ENCODE assay signal across 8 cellular contexts in genomic region chr20:33653218-33653899, GRCh38. TPM values are rescaled to one million over a fixed set of nuclear protein-coding genes. Genes with fewer than 3 reads are reported as not detected.
A peak's percentile ranks its signal among the peaks of the same experiment; 100 is the strongest.
DNase-seq lines count a peak whose midpoint lies in the region; ATAC-seq and TF ChIP-seq lines count a peak whose summit lies in the region.

No MANE protein-coding gene starts in this region.

- TF ChIP-seq POLR2A in adrenal gland (IDR thresholded peaks at IDR 0.05): no peak

- H3K27ac ChIP-seq in DOHH2 (ENCODE audit: low read depth, low read length): no peak overlapping the region
- no peak overlapping the region for H3K27ac ChIP-seq in adrenal gland
- no peak overlapping the region for H3K27ac ChIP-seq in left ventricle myocardium inferior (replicated peaks)
- H3K27ac ChIP-seq in psoas muscle: no peak overlapping the region

- H3K36me3 ChIP-seq in DOHH2 (ENCODE audit: control insufficient read depth, low read length): no peaks in the 10 kb centered on the region; the same call in 1 of the 2 replicates
- H3K36me3 ChIP-seq in adrenal gland (replicated peaks in 1 of 2): peaks cover 0 to 15% of the 10 kb centered on the region in 2 donors
- peaks cover 18% of the 10 kb centered on the region for H3K36me3 ChIP-seq in left ventricle myocardium inferior
- peaks cover 0 to 29% of the 10 kb centered on the region in 2 donors for H3K36me3 ChIP-seq in psoas muscle (ENCODE audit: insufficient read depth in 1 of 2, low read depth in 1 of 2)

- no peaks in the 10 kb centered on the region for H3K4me1 ChIP-seq in DOHH2 (ENCODE audit: control insufficient read depth, low read length)
- peaks cover 0 to 14% of the 10 kb centered on the region in 2 donors for H3K4me1 ChIP-seq in adrenal gland (replicated peaks in 1 of 2)
- H3K4me1 ChIP-seq in left ventricle myocardium inferior: peaks cover 31% of the 10 kb centered on the region
- peaks cover 21% of the 10 kb centered on the region for H3K4me1 ChIP-seq in psoas muscle

- H3K27me3 ChIP-seq in DOHH2 (ENCODE audit: control insufficient read depth, low read length) (peaks cover 3% of the 10 kb centered on the region; the same call in 1 of the 2 replicates), adrenal gland (no peaks in the 10 kb centered on the region), left ventricle myocardium inferior (ENCODE audit: low read depth) (no peaks in the 10 kb centered on the region), psoas muscle (ENCODE audit: insufficient read depth in 3 of 3, low read length in 2 of 3) (no peaks in the 10 kb centered on the region)

- intact Hi-C loops in adrenal gland (cut with DNase I) (no loop called here), left ventricle myocardium inferior (cut with micrococcal nuclease) (no loop called here), psoas muscle (cut with DNase I) (loop anchor here (5.0 kb wide), 2 partner anchors 191 to 196 kb away; no protein-coding TSS in a partner anchor)

- H3K79me2 ChIP-seq in DOHH2 (ENCODE audit: control insufficient read depth, low read length): no peaks in the 10 kb centered on the region

- H3K9me3 ChIP-seq in DOHH2 (ENCODE audit: control insufficient read depth, insufficient read depth, low read length) (no peaks in the 10 kb centered on the region), adrenal gland (replicated peaks in 1 of 3) (no peaks in the 10 kb centered on the region), left ventricle myocardium inferior (replicated peaks) (no peaks in the 10 kb centered on the region), psoas muscle (no peaks in the 10 kb centered on the region)

- no peaks in the 10 kb centered on the region for H3K9me2 ChIP-seq in DOHH2 (replicated peaks; ENCODE audit: control insufficient read depth, low read length)

- no peak overlapping the region for H3K4me2 ChIP-seq in DOHH2 (ENCODE audit: low read length)

- no peaks in the 10 kb centered on the region for H4K20me1 ChIP-seq in DOHH2 (ENCODE audit: control insufficient read depth, insufficient read depth, low read depth, low read length)

- H3F3A ChIP-seq in DOHH2 (ENCODE audit: control insufficient read depth, insufficient read depth): no peaks in the 10 kb centered on the region; the same call in 1 of the 2 replicates

- peak; percentile 51 to 73 (median 62) for ATAC-seq in psoas muscle
- no peak for ATAC-seq in HG03460 (IDR thresholded peaks at IDR 0.05; ENCODE audit: unreplicated experiment)

- WGBS in adrenal gland, 4 donors: 31 to 44% (median 40%) methylated on average over 12 to 16 of the region's 16 CpGs
- WGBS in psoas muscle, 3 donors: 27 to 40% (median 28%) methylated on average over 16 of the region's 16 CpGs

- DNase-seq in Jurkat, Clone E6-1 (ENCODE audit: low read depth, low spot score): peak; percentile 39
- DNase-seq in OCI-M1 (lab: John Stamatoyannopoulos, UW): peak; percentile 73
- peak; percentile 60 to 86 (median 68) for DNase-seq in adrenal gland
- DNase-seq in left ventricle myocardium inferior: peak; percentile 47
- no peak for DNase-seq in psoas muscle
- no peak for DNase-seq in activated effector memory CD4-positive, alpha-beta T cell treated with Interleukin-2 at 50 U/mL for 16 hours

- peak; percentile 91 for TF ChIP-seq CTCF in DOHH2 (IDR thresholded peaks at IDR 0.05; ENCODE audit: low read depth, low read length, poor library complexity, severe bottlenecking)
- TF ChIP-seq CTCF in adrenal gland (IDR thresholded peaks at IDR 0.05): peak; percentile 58 to 85 (median 80)
- peak; percentile 81 for TF ChIP-seq CTCF in left ventricle myocardium inferior (IDR thresholded peaks at IDR 0.05; ENCODE audit: borderline replicate concordance)
- TF ChIP-seq CTCF in psoas muscle (IDR thresholded peaks at IDR 0.05): peak; percentile 68

- no peak overlapping the region for H3K4me3 ChIP-seq in DOHH2 (ENCODE audit: low read length)
- no peak overlapping the region for H3K4me3 ChIP-seq in Jurkat, Clone E6-1 (ENCODE audit: low read length)
- no peak overlapping the region for H3K4me3 ChIP-seq in adrenal gland
- H3K4me3 ChIP-seq in left ventricle myocardium inferior: no peak overlapping the region
- H3K4me3 ChIP-seq in psoas muscle: peak overlapping the region; percentile 15

RNA-seq across cellular contexts. Expression of gene C20orf144, which starts 8.8 kb away (rescaled TPM):
- polyA plus RNA-seq in Jurkat, Clone E6-1 (2012; ENCODE audit: insufficient read depth, insufficient read length): not detected
- under 1 TPM in 2 of 8 donors, not detected in 6; 0.14 to 0.32 TPM for total RNA-seq in adrenal gland
- polyA plus RNA-seq in adrenal gland: under 1 TPM in 2 of 3 donors, not detected in 1; 0.10 to 0.16 TPM
- total RNA-seq in left ventricle myocardium inferior: not detected
- not detected for total RNA-seq in psoas muscle
- under 1 TPM in 2 of 3 donors, not detected in 1; 0.05 to 0.08 TPM for polyA plus RNA-seq in psoas muscle

RNA-seq across cellular contexts. Expression of gene ACTL10, which starts 13.4 kb away (rescaled TPM):
- not detected for polyA plus RNA-seq in Jurkat, Clone E6-1 (2012; ENCODE audit: insufficient read depth, insufficient read length)
- total RNA-seq in adrenal gland (1 to 10 TPM in 4 of 8 donors, under 1 TPM in 4; 0.38 to 3.1 (median 0.93) TPM), left ventricle myocardium inferior (0.22 TPM), psoas muscle (under 1 TPM in 3 of 4 donors, not detected in 1; 0.27 to 0.42 (median 0.37) TPM)
- polyA plus RNA-seq in adrenal gland (under 1 TPM; 0.18 to 0.48 (median 0.47) TPM), psoas muscle (under 1 TPM; 0.04 to 0.74 (median 0.42) TPM)

RNA-seq across cellular contexts. Expression of gene NECAB3, which starts 20.9 kb away (rescaled TPM):
- 22.6 TPM for polyA plus RNA-seq in Jurkat, Clone E6-1 (2012; ENCODE audit: insufficient read depth, insufficient read length)
- total RNA-seq in adrenal gland (100 to 1,000 TPM in 7 of 8 donors, 10 to 100 TPM in 1; 91.5 to 187 (median 142) TPM), left ventricle myocardium inferior (81.3 TPM), psoas muscle (10 to 100 TPM; 57.9 to 98.0 (median 77.3) TPM)
- polyA plus RNA-seq in adrenal gland (100 to 1,000 TPM in 2 of 3 donors, 10 to 100 TPM in 1; 23.4 to 279 (median 174) TPM), psoas muscle (10 to 100 TPM; 37.8 to 72.0 (median 63.7) TPM)

RNA-seq across cellular contexts. Expression of gene E2F1, which starts 32.8 kb away (rescaled TPM):
- 53.2 TPM for polyA plus RNA-seq in Jurkat, Clone E6-1 (2012; ENCODE audit: insufficient read depth, insufficient read length)
- total RNA-seq in adrenal gland (1 to 10 TPM; 3.0 to 8.3 (median 5.7) TPM), left ventricle myocardium inferior (1.2 TPM), psoas muscle (1 to 10 TPM in 2 of 4 donors, under 1 TPM in 2; 0.73 to 1.3 (median 0.94) TPM)
- polyA plus RNA-seq in adrenal gland (1 to 10 TPM; 4.6 to 6.8 (median 4.7) TPM), psoas muscle (1 to 10 TPM in 1 of 3 donors, under 1 TPM in 2; 0.79 to 6.5 (median 0.84) TPM)

Comparison
In these comparisons a context has a peak if more than half of its experiments do, and no peak if none do; other contexts are left out.
1. DNase-seq: peak in Jurkat, Clone E6-1 (single experiment), OCI-M1 (single experiment), adrenal gland (7 of 7) and left ventricle myocardium inferior (single experiment); none in psoas muscle (0 of 2) and activated effector memory CD4-positive, alpha-beta T cell treated with Interleukin-2 at 50 U/mL for 16 hours (single experiment).
2. intact Hi-C loops: an anchor here in psoas muscle (5.0 kb wide); none called in adrenal gland and left ventricle myocardium inferior.
3. Peak in every context shown above with its lines, with median percentiles within 50 percentile points of each other: CTCF ChIP-seq.